12 cellular contexts compared by ENCODE assay signal in the genomic region with DNA sequence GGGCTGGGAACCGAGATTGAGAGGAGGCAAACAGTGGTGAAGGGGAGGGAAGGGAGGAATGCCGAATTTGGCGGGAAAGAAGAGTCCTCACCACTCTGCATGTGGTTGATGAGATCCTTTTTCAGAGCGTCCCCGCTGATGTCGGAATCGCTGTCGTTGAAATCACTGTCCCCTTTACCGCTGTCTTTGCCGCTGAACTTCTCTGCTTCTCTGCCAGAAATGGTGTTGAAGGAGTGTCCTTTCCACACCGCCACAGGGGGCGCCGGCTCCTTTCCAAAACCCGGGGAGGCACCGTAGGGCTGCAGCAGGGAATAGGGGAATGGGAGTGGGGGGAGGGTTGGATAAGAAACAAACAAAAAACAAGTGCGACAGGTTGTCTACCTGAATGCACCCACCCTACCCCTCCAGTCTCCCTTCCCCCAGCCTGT. TPM values are rescaled to one million over a fixed set of nuclear protein-coding genes. Genes with fewer than 3 reads are reported as not detected.
A peak's percentile ranks its signal among the peaks of the same experiment; 100 is the strongest.
DNase-seq lines count a peak whose midpoint lies in the region; ATAC-seq and TF ChIP-seq lines count a peak whose summit lies in the region.
"Had no signal": no experiment of that assay in that cellular context is flagged by ENCODE, and none has a peak within 500 bp of the region (broad histone marks: within the 10 kb centered on the region; RNA-seq: fewer than 3 reads in every experiment).

No MANE protein-coding gene starts in this region.

- no peaks in the 10 kb centered on the region for H3K36me3 Mint-ChIP-seq in activated T-cell treated with anti-CD3 and anti-CD28 coated beads, Interleukin-2, amount 50 U/mL, for 4 hours (ENCODE audit: insufficient read depth)
- H3K36me3 Mint-ChIP-seq in glutamatergic neuron (ENCODE audit: unreplicated experiment): no peaks in the 10 kb centered on the region

- peak; percentile 26 to 31 for DNase-seq in activated T-cell treated with anti-CD3 and anti-CD28 coated beads, Interleukin-2, amount 50 U/mL, for 48 hours
- no peak for DNase-seq in activated T-cell treated with anti-CD3 and anti-CD28 coated beads, Interleukin-2, amount 50 U/mL, for 4 hours
- DNase-seq in NCI-H748 (lab: John Stamatoyannopoulos, UW; ENCODE audit: unreplicated experiment): peak; percentile 77
- peak; percentile 74 for DNase-seq in glutamatergic neuron
- no peak for DNase-seq in stomach
- no peak for DNase-seq in upper lobe of right lung
- no peak for DNase-seq in stimulated activated CD4-positive, alpha-beta T cell treated with anti-CD3 and anti-CD28 coated beads, Interleukin-4, amount 100 ng/mL, for 24 hours
- DNase-seq in tibial artery: no peak
- DNase-seq: activated CD4-positive, CD25-positive, alpha-beta regulatory T cell treated with anti-CD3 and anti-CD28 coated beads, Interleukin-2, amount 50 U/mL, for 72 hours; PC-3 had no signal

- no peak overlapping the region for H3K27ac ChIP-seq in stomach
- H3K27ac ChIP-seq in upper lobe of right lung: no peak overlapping the region
- no peak overlapping the region for H3K27ac ChIP-seq in tibial artery

- TF ChIP-seq CTCF in glutamatergic neuron (IDR thresholded peaks at IDR 0.05; ENCODE audit: partially characterized antibody, unreplicated experiment) (no peak), stomach (IDR thresholded peaks at IDR 0.05) (no peak), upper lobe of right lung (IDR thresholded peaks at IDR 0.05) (no peak), tibial artery (IDR thresholded peaks at IDR 0.05) (no peak)

- no peak for TF ChIP-seq POLR2A in stomach (IDR thresholded peaks at IDR 0.05)

- peaks cover 39 to 94% (median 73%) of the 10 kb centered on the region in 3 donors for H3K27me3 ChIP-seq in stomach
- H3K27me3 ChIP-seq in upper lobe of right lung: peaks cover 79% of the 10 kb centered on the region
- peaks cover 0 to 76% of the 10 kb centered on the region in 2 donors for H3K27me3 ChIP-seq in tibial artery

- H3K36me3 ChIP-seq in stomach (no peaks in the 10 kb centered on the region), upper lobe of right lung (no peaks in the 10 kb centered on the region), tibial artery (no peaks in the 10 kb centered on the region)

- H3K4me1 ChIP-seq in stomach (peaks cover 15 to 52% (median 35%) of the 10 kb centered on the region in 4 donors), upper lobe of right lung (no peaks in the 10 kb centered on the region), tibial artery (peaks cover 0 to 30% (median 20%) of the 10 kb centered on the region in 4 donors)

- 5 to 8% (median 7%) methylated on average over 15 to 16 of the region's 16 CpGs for WGBS in stomach, 5 donors

- ATAC-seq in activated T-cell treated with anti-CD3 and anti-CD28 coated beads, Interleukin-2, amount 50 U/mL, for 4 hours: no peak
- no peak for ATAC-seq in upper lobe of right lung
- ATAC-seq: PC-3 had no signal

- H3K9me3 ChIP-seq in stomach: peaks cover 5 to 37% (median 12%) of the 10 kb centered on the region in 4 donors
- H3K9me3 ChIP-seq in upper lobe of right lung: no peaks in the 10 kb centered on the region
- no peaks in the 10 kb centered on the region for H3K9me3 ChIP-seq in tibial artery

- no peak overlapping the region for H3K4me3 Mint-ChIP-seq in activated T-cell treated with anti-CD3 and anti-CD28 coated beads, Interleukin-2, amount 50 U/mL, for 4 hours
- H3K4me3 Mint-ChIP-seq in glutamatergic neuron (ENCODE audit: unreplicated experiment): peak overlapping the region; percentile 95

- intact Hi-C loops in stomach (cut with DNase I; ENCODE audit: low total_unique reads) (no loop called here), upper lobe of right lung (cut with DNase I) (no loop called here), tibial artery (cut with DNase I; ENCODE audit: low total_unique reads) (no loop called here)

- H3K9me3 Mint-ChIP-seq in activated T-cell treated with anti-CD3 and anti-CD28 coated beads, Interleukin-2, amount 50 U/mL, for 4 hours: no peaks in the 10 kb centered on the region
- peaks cover 22% of the 10 kb centered on the region for H3K9me3 Mint-ChIP-seq in glutamatergic neuron (ENCODE audit: unreplicated experiment)

- H3K27ac Mint-ChIP-seq in glutamatergic neuron (ENCODE audit: unreplicated experiment): peak overlapping the region; percentile 65

- no peak for TF ChIP-seq EP300 in stomach (IDR thresholded peaks at IDR 0.05)

- peaks cover 59% of the 10 kb centered on the region for H3K27me3 Mint-ChIP-seq in activated T-cell treated with anti-CD3 and anti-CD28 coated beads, Interleukin-2, amount 50 U/mL, for 4 hours (ENCODE audit: low read depth)
- peaks cover 26% of the 10 kb centered on the region for H3K27me3 Mint-ChIP-seq in glutamatergic neuron (ENCODE audit: unreplicated experiment)

- H3K4me1 Mint-ChIP-seq in activated T-cell treated with anti-CD3 and anti-CD28 coated beads, Interleukin-2, amount 50 U/mL, for 4 hours (ENCODE audit: low read depth): peaks cover 13% of the 10 kb centered on the region
- H3K4me1 Mint-ChIP-seq in glutamatergic neuron (ENCODE audit: low read depth, unreplicated experiment): peaks cover 26% of the 10 kb centered on the region

- H3K4me3 ChIP-seq in stomach: peak overlapping the region in 3 of 4 donors; percentile 21 to 29 (median 27)
- H3K4me3 ChIP-seq in upper lobe of right lung: no peak overlapping the region
- H3K4me3 ChIP-seq in tibial artery: no peak overlapping the region

RNA-seq across cellular contexts. Expression of gene PCDH8, which starts 3.1 kb away (rescaled TPM):
- not detected for total RNA-seq in activated T-cell treated with anti-CD3 and anti-CD28 coated beads, Interleukin-2, amount 50 U/mL, for 4 hours
- total RNA-seq in glutamatergic neuron (ENCODE audit: unreplicated experiment): 89.0 TPM
- under 1 TPM in 1 of 5 donors, not detected in 4; 0.18 TPM for total RNA-seq in stomach
- under 1 TPM; 0.15 to 0.23 (median 0.19) TPM for polyA plus RNA-seq in stomach
- not detected for total RNA-seq in upper lobe of right lung
- total RNA-seq: cardiac septum, PC-3, posterior vena cava had no signal

Comparison
In these comparisons a context has a peak if more than half of its experiments do, and no peak if none do; other contexts are left out.
1. DNase-seq: peak in activated T-cell treated with anti-CD3 and anti-CD28 coated beads, Interleukin-2, amount 50 U/mL, for 48 hours (2 of 2), NCI-H748 (single experiment) and glutamatergic neuron (single experiment); none in activated T-cell treated with anti-CD3 and anti-CD28 coated beads, Interleukin-2, amount 50 U/mL, for 4 hours (single experiment), stomach (single experiment), upper lobe of right lung (single experiment), stimulated activated CD4-positive, alpha-beta T cell treated with anti-CD3 and anti-CD28 coated beads, Interleukin-4, amount 100 ng/mL, for 24 hours (single experiment) and tibial artery (0 of 2).
2. H3K4me3 ChIP-seq: peak in stomach (3 of 4); none in upper lobe of right lung (single experiment) and tibial artery (0 of 2).
3. RNA of gene PCDH8, which starts 3.1 kb away (total RNA-seq): 89.0 TPM in glutamatergic neuron (single experiment); not detected in activated T-cell treated with anti-CD3 and anti-CD28 coated beads, Interleukin-2, amount 50 U/mL, for 4 hours, 0.18 TPM in stomach and not detected in upper lobe of right lung (single experiment); every median in the first group is over 10 times any median in the second.